27 cellular contexts compared by ENCODE assay signal in genomic region chr10:77866598-77866997, GRCh38. TPM values are rescaled to one million over a fixed set of nuclear protein-coding genes. Genes with fewer than 3 reads are reported as not detected.
DNase-seq lines count a peak whose midpoint lies in the region; ATAC-seq and TF ChIP-seq lines count a peak whose summit lies in the region.
"Had no signal": no experiment of that assay in that cellular context is flagged by ENCODE, and none has a peak within 500 bp of the region (broad histone marks: within the 10 kb centered on the region; RNA-seq: fewer than 3 reads in every experiment).

No MANE protein-coding gene starts in this region.

- intact Hi-C loops in HCT116 (cut with micrococcal nuclease), result no loop called here

- H3K36me3 ChIP-seq in HCT116 (ENCODE audit: control insufficient read depth in 1 of 2, insufficient read depth in 2 of 2, low read length in 2 of 2), result no peaks in the 10 kb centered on the region
- no peaks in the 10 kb centered on the region for H3K36me3 ChIP-seq in parathyroid adenoma (ENCODE audit: control insufficient read depth, insufficient read depth, low read length)
- H3K36me3 ChIP-seq in suprapubic skin, result peaks cover 3% of the 10 kb centered on the region
- H3K36me3 ChIP-seq in effector memory CD4-positive, alpha-beta T cell (ENCODE audit: control insufficient read depth, insufficient read depth, low read length), result no peaks in the 10 kb centered on the region
- H3K36me3 ChIP-seq: transverse colon had no signal

- no peak for TF ChIP-seq EP300 in suprapubic skin (IDR thresholded peaks at IDR 0.05)

- CTCF ChIA-PET in HCT116 (lab: Charles Lee), result no interaction called here

- H3K4me1 ChIP-seq in HCT116 (ENCODE audit: control insufficient read depth in 1 of 2, insufficient read depth in 2 of 2, low read length in 2 of 2), result peaks cover 0 to 11% of the 10 kb centered on the region in 2 experiments; a peak in 1 of 4 replicates
- peaks cover 49% of the 10 kb centered on the region for H3K4me1 ChIP-seq in parathyroid adenoma
- H3K4me1 ChIP-seq in suprapubic skin, result peaks cover 71% of the 10 kb centered on the region
- no peaks in the 10 kb centered on the region for H3K4me1 ChIP-seq in effector memory CD4-positive, alpha-beta T cell (ENCODE audit: control insufficient read depth, insufficient read depth, low read length, poor library complexity, severe bottlenecking)

- TF ChIP-seq RAD21 in HCT116 (IDR thresholded peaks at IDR 0.05; ENCODE audit: low read depth), result no peak

- H3K27ac ChIP-seq in HCT116 (ENCODE audit: low read depth, low read length) (no peak overlapping the region), parathyroid adenoma (peak overlapping the region; percentile 68), suprapubic skin (no peak overlapping the region)
- no peak overlapping the region for H3K27ac ChIP-seq in effector memory CD4-positive, alpha-beta T cell (ENCODE audit: insufficient read depth, low read length, poor library complexity, severe bottlenecking)
- H3K27ac ChIP-seq: spleen had no signal

- H3K27me3 ChIP-seq in HCT116 (ENCODE audit: insufficient read depth, low read length) (no peaks in the 10 kb centered on the region), parathyroid adenoma (ENCODE audit: control insufficient read depth, insufficient read depth, low read length) (no peaks in the 10 kb centered on the region), suprapubic skin (no peaks in the 10 kb centered on the region)
- H3K27me3 ChIP-seq in effector memory CD4-positive, alpha-beta T cell (replicated peaks; ENCODE audit: control insufficient read depth, insufficient read depth, low read length, poor library complexity, severe bottlenecking), result no peaks in the 10 kb centered on the region
- H3K27me3 ChIP-seq: spleen, transverse colon had no signal

- no peaks in the 10 kb centered on the region for H3K9me3 ChIP-seq in HCT116 (ENCODE audit: control insufficient read depth in 1 of 2, insufficient read depth in 1 of 2, low read depth in 1 of 2, low read length in 2 of 2)
- no peaks in the 10 kb centered on the region for H3K9me3 ChIP-seq in parathyroid adenoma (ENCODE audit: control insufficient read depth, low read length)
- no peaks in the 10 kb centered on the region for H3K9me3 ChIP-seq in suprapubic skin
- H3K9me3 ChIP-seq in effector memory CD4-positive, alpha-beta T cell (ENCODE audit: control insufficient read depth, low read length), result no peaks in the 10 kb centered on the region
- H3K9me3 ChIP-seq: spleen, transverse colon had no signal

- H2AFZ ChIP-seq in HCT116 (ENCODE audit: low read depth, low read length, poor library complexity, severe bottlenecking) (no peak overlapping the region), parathyroid adenoma (no peak overlapping the region)

- no peak overlapping the region for H3K4me2 ChIP-seq in HCT116 (ENCODE audit: low read length)
- H3K4me2 ChIP-seq in parathyroid adenoma (ENCODE audit: low read length), result no peak overlapping the region

- TF ChIP-seq CTCF in HCT116 (IDR thresholded peaks at IDR 0.05 in 2 of 3, conservative IDR thresholded peaks at IDR 0.05 in 1 of 3; ENCODE audit: borderline replicate concordance in 1 of 3, insufficient read depth in 1 of 3, low read depth in 2 of 3, low read length in 2 of 3) (no peak), epithelial cell of esophagus (IDR thresholded peaks at IDR 0.05; ENCODE audit: insufficient read depth, low read depth, low read length, missing control alignments) (no peak), parathyroid adenoma (IDR thresholded peaks at IDR 0.05) (no peak), suprapubic skin (IDR thresholded peaks at IDR 0.05) (no peak)

- H4K20me1 ChIP-seq in HCT116 (ENCODE audit: insufficient read depth), result 0 out of 2 replicates have a peak, but pooled peaks cover 3% of the 10 kb centered on the region

- POLR2A ChIA-PET in HCT116 (lab: Charles Lee), result no interaction called here

- no peak for DNase-seq in HCT116 (ENCODE audit: low read depth, low spot score)
- DNase-seq in NCI-H69 (lab: John Stamatoyannopoulos, UW), result peak; percentile 31
- peak; percentile 20 for DNase-seq in epithelial cell of esophagus (ENCODE audit: low read depth)
- no peak for DNase-seq in NOMO-1 treated with dmso at 0.1 percent for 144 hours (lab: John Stamatoyannopoulos, UW; ENCODE audit: unreplicated experiment)
- no peak for DNase-seq in suprapubic skin (ENCODE audit: low spot score in 2 of 2)
- DNase-seq in effector memory CD4-positive, alpha-beta T cell, result no peak
- DNase-seq: activated CD8-positive, alpha-beta memory T cell treated with anti-CD3 and anti-CD28 coated beads for 24 hours; activated naive CD4-positive, alpha-beta T cell treated with Interleukin-2 at 50 U/mL for 16 hours; activated T-cell treated with anti-CD3 and anti-CD28 coated beads, Interleukin-2, amount 50 U/mL, for 24 hours; aorta; C1 segment of cervical spinal cord; caudate nucleus; dermis blood vessel endothelial cell; foreskin melanocyte; hippocampal formation; NCI-H2081 treated with DMSO at 0.1 percent for 48 hours; nucleus accumbens; OCI-M1; SHP77 treated with DMSO at 0.1 percent for 48 hours; spleen; stimulated activated CD4-positive, alpha-beta T cell treated with anti-CD3 and anti-CD28 coated beads, Interleukin-4, amount 100 ng/mL, for 1 hour; stimulated activated naive CD8-positive, alpha-beta T cell treated with anti-CD3 and anti-CD28 coated beads, Interleukin-15, Interleukin-2, amounts not matched to agents 100 U/mL and 50 U/mL, for 24 hours; SW 1271; transverse colon had no signal

- RAD21 ChIA-PET in HCT116 (lab: Charles Lee; ENCODE audit: low non-redundant PET in 1 of 2, low total read pairs in 2 of 2, uncharacterized antibody in 2 of 2, unreplicated experiment in 2 of 2), result no interaction called here

- H3K4me3 ChIP-seq in HCT116 (replicated peaks in 1 of 2; ENCODE audit: low read depth in 1 of 2, low read length in 2 of 2), result no peak overlapping the region
- no peak overlapping the region for H3K4me3 ChIP-seq in epithelial cell of esophagus (ENCODE audit: low read length)
- H3K4me3 ChIP-seq in parathyroid adenoma (ENCODE audit: low read depth, low read length), result no peak overlapping the region
- H3K4me3 ChIP-seq in suprapubic skin, result no peak overlapping the region
- no peak overlapping the region for H3K4me3 ChIP-seq in effector memory CD4-positive, alpha-beta T cell (ENCODE audit: insufficient read depth, low read depth, low read length, poor library complexity, severe bottlenecking)
- H3K4me3 ChIP-seq: lung, spleen, transverse colon had no signal

- no peak overlapping the region for H3K9ac ChIP-seq in HCT116 (ENCODE audit: low read length)
- no peak overlapping the region for H3K9ac ChIP-seq in parathyroid adenoma

- H3K79me2 ChIP-seq in HCT116 (ENCODE audit: insufficient read depth, low read length) (peaks cover 8% of the 10 kb centered on the region; the same call in 1 of the 2 replicates), parathyroid adenoma (peaks cover 54% of the 10 kb centered on the region)

- BruUV-seq in HCT116 (replicated peaks; lab: Mats Ljungman, UMichigan), result no TSS peak

- H3K9me2 ChIP-seq in HCT116 (ENCODE audit: insufficient read depth), result no peaks in the 10 kb centered on the region

- WGBS in suprapubic skin, result 61% methylated on average over 3 of the region's 3 CpGs

- TF ChIP-seq POLR2A in HCT116 (IDR thresholded peaks at IDR 0.05; ENCODE audit: borderline replicate concordance, extremely low read depth, insufficient read depth, insufficient read length), result no peak
- TF ChIP-seq POLR2A in suprapubic skin (IDR thresholded peaks at IDR 0.05), result no peak

- peak; percentile 58; the same call in 1 of the 2 replicates for ATAC-seq in HCT116
- ATAC-seq: activated CD4-positive, CD25-positive, alpha-beta regulatory T cell treated with anti-CD3 and anti-CD28 coated beads, Interleukin-2, amount 50 U/mL, for 24 hours; stimulated activated naive CD8-positive, alpha-beta T cell treated with anti-CD3 and anti-CD28 coated beads, Interleukin-15, Interleukin-2, amounts not matched to agents 100 U/mL and 50 U/mL, for 24 hours had no signal

TF ChIP-seq in HCT116, 20 proteins besides CTCF, POLR2A, EP300 and RAD21 (continues in another document):
- no peak for TF ChIP-seq SRF (IDR thresholded peaks at IDR 0.05; ENCODE audit: low read depth)
- TF ChIP-seq SP1 (IDR thresholded peaks at IDR 0.05; ENCODE audit: low read depth), result no peak
- TF ChIP-seq REST (IDR thresholded peaks at IDR 0.05; ENCODE audit: low read depth), result no peak
- TF ChIP-seq CBX3 (IDR thresholded peaks at IDR 0.05; ENCODE audit: low read depth), result no peak
- no peak for TF ChIP-seq MAX (IDR thresholded peaks at IDR 0.05)
- no peak for TF ChIP-seq TCF7L2 (IDR thresholded peaks at IDR 0.05; ENCODE audit: borderline replicate concordance, extremely low read depth, insufficient read depth, insufficient read length)
- no peak for TF ChIP-seq EZH2phosphoT487 (IDR thresholded peaks at IDR 0.05; ENCODE audit: borderline replicate concordance)
- no peak for TF ChIP-seq EGR1 (IDR thresholded peaks at IDR 0.05; ENCODE audit: low read depth)

RNA-seq across cellular contexts. Expression of gene DLG5, which starts 60.0 kb away (rescaled TPM):
- total RNA-seq in HCT116 (2021; ENCODE audit: unreplicated experiment) (44.8 TPM), suprapubic skin (100 to 1,000 TPM; 117 to 196 (median 147) TPM)
- 39.1 and 44.3 TPM in 2 replicates for polyA plus RNA-seq in HCT116 (2012)

Comparison
In these comparisons a context has a peak if more than half of its experiments do, and no peak if none do; other contexts are left out.
1. DNase-seq: peak in NCI-H69 (single experiment) and epithelial cell of esophagus (single experiment); none in HCT116 (single experiment), NOMO-1 treated with dmso at 0.1 percent for 144 hours (single experiment), suprapubic skin (0 of 2) and effector memory CD4-positive, alpha-beta T cell (0 of 3).